Comparison of ENCODE assay signal across 7 cellular contexts in genomic region chr11:8593935-8594909, GRCh38. TPM values are rescaled to one million over a fixed set of nuclear protein-coding genes. Genes with fewer than 3 reads are reported as not detected.
DNase-seq lines count a peak whose midpoint lies in the region; ATAC-seq, FAIRE-seq and TF ChIP-seq lines count a peak whose summit lies in the region.

Gene STK33, minus strand, starts transcription at chr11:8594228. Its CDS starts 119,323 bp downstream, at chr11:8474905.

- H3K4me1 ChIP-seq in GM23338 (ENCODE audit: insufficient read depth) (peaks cover 23% of the 10 kb centered on the region; the same call in 1 of the 2 replicates), H1 (replicated peaks in 1 of 4; ENCODE audit: control insufficient read depth in 3 of 4, insufficient read depth in 4 of 4, low read length in 3 of 4) (peaks cover 0 to 10% (median 4%) of the 10 kb centered on the region in 4 experiments; a peak in 4 of 7 replicates), mononuclear cell (ENCODE audit: insufficient read depth, low read length) (peaks cover 7% of the 10 kb centered on the region)

- H3K4me1 Mint-ChIP-seq in GM23338, result peaks cover 20% of the 10 kb centered on the region

- H3K14ac ChIP-seq in H1 (ENCODE audit: insufficient read length), result peak within 1 kb of the TSS; percentile 35

- in situ Hi-C loops in GM13977 (cut with MboI; ENCODE audit: low pct_unique_long_range_greater_than_20kb, low sequenced_read_pairs, unreplicated experiment), result no loop called here

- no peak; a peak in 2 of 4 replicates for TF ChIP-seq RAD21 in H1 (IDR thresholded peaks at IDR 0.05 in 1 of 2, conservative IDR thresholded peaks at IDR 0.05 in 1 of 2; ENCODE audit: low read depth in 2 of 2, low read length in 2 of 2)

- peak within 1 kb of the TSS; percentile 89 for H3K4me3 Mint-ChIP-seq in GM23338

- H4K5ac ChIP-seq in H1 (ENCODE audit: insufficient read length, low read depth, low read length), result peak within 1 kb of the TSS; percentile 94

- H3K36me3 ChIP-seq in GM23338 (ENCODE audit: insufficient read depth) (no peaks in the 10 kb centered on the region), H1 (ENCODE audit: control insufficient read depth in 2 of 4, insufficient read depth in 4 of 4, low read length in 3 of 4) (no peaks in the 10 kb centered on the region)

- DNase-seq in GM13977 (ENCODE audit: low spot score), result peak; percentile 91
- DNase-seq in GM23338 (ENCODE audit: low spot score), result peak; percentile 87
- peak; percentile 28 for DNase-seq in LoVo (ENCODE audit: low spot score)
- peak; percentile 35 for DNase-seq in SKM-1 (lab: John Stamatoyannopoulos, UW; ENCODE audit: unreplicated experiment)
- DNase-seq in H1 (ENCODE audit: low read depth in 1 of 2, low spot score in 2 of 2), result peak; percentile 27 to 88
- peak in 34 of 49 donors; percentile 5 to 70 (median 18) for DNase-seq in substantia nigra (lab: John Stamatoyannopoulos, UW)

- peak within 1 kb of the TSS; percentile 88 for H4K91ac ChIP-seq in H1 (replicated peaks; ENCODE audit: insufficient read length, low read length)

- TF ChIP-seq POLR2A in H1 (IDR thresholded peaks at IDR 0.05; ENCODE audit: control extremely low read depth in 1 of 2, low read depth in 2 of 2, low read length in 2 of 2), result peak; percentile 54

- no peaks in the 10 kb centered on the region for H3F3A ChIP-seq in GM23338 (replicated peaks; ENCODE audit: low read depth)

- POLR2A ChIA-PET in H1 (lab: Charles Lee; ENCODE audit: partially characterized antibody), result interaction anchor here (0.8 to 2.6 kb wide), 9 partner anchors 10 to 236 kb away, joined by 3 to 24 read pairs (median 4); partner anchors contain the start of genes RPL27A and TRIM66

- no peak for FAIRE-seq in H1 (lab: Jason Lieb, UNC)

- peak within 1 kb of the TSS; percentile 93 for H3K18ac ChIP-seq in H1 (ENCODE audit: extremely low read depth, low read length)

- H3K79me1 ChIP-seq in H1 (ENCODE audit: low read depth, low read length), result no peaks in the 10 kb centered on the region; the same call in 1 of the 2 replicates

- H2BK15ac ChIP-seq in H1 (ENCODE audit: low read length), result peak within 1 kb of the TSS; percentile 61; the same call in 1 of the 2 replicates

- H3K27ac ChIP-seq in GM23338 (ENCODE audit: low read depth) (peak within 1 kb of the TSS; percentile 78; the same call in 1 of the 2 replicates), H1 (ENCODE audit: low read depth, low read length) (peak within 1 kb of the TSS; percentile 67), substantia nigra (ENCODE audit: low read depth, low read length, poor library complexity, severe bottlenecking) (no peak within 1 kb of the TSS)

- peak within 1 kb of the TSS in 3 of 4 experiments; percentile 67 to 77 (median 69); a peak in 6 of 7 replicates for H3K9ac ChIP-seq in H1 (replicated peaks in 1 of 4; ENCODE audit: extremely low read depth in 1 of 4, low read depth in 3 of 4, low read length in 3 of 4)

- peak within 1 kb of the TSS; percentile 90 for H3K27ac Mint-ChIP-seq in GM23338

- no peaks in the 10 kb centered on the region for H3K36me3 Mint-ChIP-seq in GM23338 (ENCODE audit: low read depth)

- H3K9me3 Mint-ChIP-seq in GM23338, result no peaks in the 10 kb centered on the region

- H2AK5ac ChIP-seq in H1 (ENCODE audit: low read depth, low read length), result no peak within 1 kb of the TSS

- H4K20me1 ChIP-seq in GM23338 (replicated peaks; ENCODE audit: insufficient read depth), result no peaks in the 10 kb centered on the region
- H4K20me1 ChIP-seq in H1 (replicated peaks in 1 of 2; ENCODE audit: control insufficient read depth in 1 of 2, insufficient read depth in 2 of 2, low read length in 2 of 2), result no peaks in the 10 kb centered on the region

- H2AFZ ChIP-seq in GM23338 (peak within 1 kb of the TSS; percentile 100), H1 (ENCODE audit: low read length) (peak within 1 kb of the TSS; percentile 97)

- H3K4me3 ChIP-seq in GM23338 (peak within 1 kb of the TSS; percentile 86), H1 (ENCODE audit: extremely low read depth in 1 of 4, insufficient read depth in 2 of 4, low read depth in 3 of 4, low read length in 4 of 4) (peak within 1 kb of the TSS; percentile 71 to 89 (median 84)), mononuclear cell (ENCODE audit: low read length) (peak within 1 kb of the TSS; percentile 38)

- CTCF ChIA-PET in H1 (lab: Charles Lee; ENCODE audit: partially characterized antibody), result interaction anchor here (0.5 to 3.1 kb wide), 4 partner anchors 10 to 371 kb away, joined by 3 to 15 read pairs (median 4); no protein-coding TSS in a partner anchor

- H3K9me2 ChIP-seq in GM23338 (ENCODE audit: insufficient read depth), result no peaks in the 10 kb centered on the region

- H2BK120ac ChIP-seq in H1 (replicated peaks; ENCODE audit: low read depth, low read length), result peak within 1 kb of the TSS; percentile 29

- TF ChIP-seq CTCF in GM13977 (IDR thresholded peaks at IDR 0.05; ENCODE audit: extremely low read depth, insufficient read depth, missing control alignments), result no peak
- no peak for TF ChIP-seq CTCF in GM23338 (conservative IDR thresholded peaks at IDR 0.05; ENCODE audit: low read depth in 2 of 2)
- no peak for TF ChIP-seq CTCF in H1 (IDR thresholded peaks at IDR 0.05; ENCODE audit: control extremely low read depth in 1 of 3, insufficient read depth in 1 of 3, low read depth in 1 of 3, low read length in 3 of 3)

- WGBS in H1 (ENCODE audit: extremely low coverage in 1 of 2, insufficient coverage in 1 of 2, insufficient read length in 1 of 2, insufficient replicate concordance in 2 of 2, low coverage in 1 of 2, low lambda C conversion rate in 2 of 2, missing lambda C conversion rate in 1 of 2), 2 experiments, result 4% methylated on average over 51 of the region's 55 CpGs; no CpG with 5 or more reads in 1 of the 2 experiments

- H3K23ac ChIP-seq in H1 (ENCODE audit: insufficient read length), result no peak within 1 kb of the TSS

- no peak within 1 kb of the TSS for H2BK20ac ChIP-seq in H1 (ENCODE audit: low read length)

- H3K79me2 ChIP-seq in GM23338 (replicated peaks; ENCODE audit: insufficient read depth), result peaks cover 5% of the 10 kb centered on the region
- H3K79me2 ChIP-seq in H1 (ENCODE audit: control insufficient read depth in 1 of 2, insufficient read depth in 2 of 2, low read length in 2 of 2), result 0 out of 4 replicates have a peak, but pooled peaks cover 0 to 12% of the 10 kb centered on the region in 2 experiments

- H4K8ac ChIP-seq in H1 (ENCODE audit: extremely low read depth, insufficient read depth, low read length), result peak within 1 kb of the TSS; percentile 94; the same call in 1 of the 2 replicates

- H3K27me3 ChIP-seq in GM23338 (ENCODE audit: insufficient read depth), result no peaks in the 10 kb centered on the region
- H3K27me3 ChIP-seq in H1 (replicated peaks in 1 of 4; ENCODE audit: control insufficient read depth in 3 of 4, extremely low read depth in 1 of 4, insufficient read depth in 3 of 4, low read length in 3 of 4), result no peaks in the 10 kb centered on the region
- H3K27me3 ChIP-seq in mononuclear cell (ENCODE audit: insufficient read depth, low read length), result peaks cover 21% of the 10 kb centered on the region

- TF ChIP-seq EP300 in H1 (IDR thresholded peaks at IDR 0.05; ENCODE audit: borderline replicate concordance in 1 of 2, low read depth in 2 of 2, low read length in 2 of 2), result no peak

- H3K4me2 ChIP-seq in GM23338 (peak within 1 kb of the TSS; percentile 94), H1 (ENCODE audit: insufficient read depth in 1 of 2, low read depth in 2 of 2, low read length in 2 of 2) (peak within 1 kb of the TSS; percentile 80 to 91)

- ATAC-seq in GM23338, result peak; percentile 96

- H3K23me2 ChIP-seq in H1 (ENCODE audit: low read depth, low read length), result peaks cover 10% of the 10 kb centered on the region

- peak within 1 kb of the TSS; percentile 71 for H3K4ac ChIP-seq in H1 (replicated peaks; ENCODE audit: insufficient read length, low read depth, low read length)

- peaks cover 6% of the 10 kb centered on the region for H3K27me3 Mint-ChIP-seq in GM23338 (ENCODE audit: insufficient read depth, low read depth, poor library complexity)

- H2BK5ac ChIP-seq in H1 (ENCODE audit: low read depth, low read length), result peak within 1 kb of the TSS; percentile 19; the same call in 1 of the 2 replicates

- H3K56ac ChIP-seq in H1 (replicated peaks; ENCODE audit: insufficient read length, low read depth, low read length), result peak within 1 kb of the TSS; percentile 62

- no peak within 1 kb of the TSS for H2BK12ac ChIP-seq in H1 (ENCODE audit: low read depth, low read length)

- H3K9me3 ChIP-seq in H1 (ENCODE audit: insufficient read depth in 2 of 2, low read depth in 1 of 2, low read length in 1 of 2) (no peaks in the 10 kb centered on the region), mononuclear cell (ENCODE audit: low read depth, low read length) (no peaks in the 10 kb centered on the region)

TF ChIP-seq in GM23338, 12 proteins besides CTCF, POLR2A, EP300 and RAD21:
- no peak for TF ChIP-seq STAT1 (IDR thresholded peaks at IDR 0.05; ENCODE audit: unreplicated experiment)
- peak; percentile 78 for TF ChIP-seq POLR2AphosphoS5 (IDR thresholded peaks at IDR 0.05; ENCODE audit: low read depth)

TF ChIP-seq in H1, 55 proteins besides CTCF, POLR2A, EP300 and RAD21 (continues in another document):
- peak; percentile 36; the same call in 1 of the 2 replicates for TF ChIP-seq RFX5 (IDR thresholded peaks at IDR 0.05; ENCODE audit: borderline replicate concordance, low read depth, low read length)

RNA-seq across cellular contexts. Expression of gene STK33, which starts in this region (rescaled TPM):
- 17.2 and 25.2 TPM in 2 replicates for total RNA-seq in GM23338 (2014; rRNA removed; shearing (Covaris generic))
- polyA plus RNA-seq in GM23338 (2016; fragmentation: Nextera tagmentation; extraction: Ambion mirVana) (12.9 and 18.2 TPM in 2 replicates), H1 (2011; rRNA removed) (7.0 and 8.8 TPM in 2 replicates)
- total RNA-seq in H1 (2021; fragmentation: NEBNext Ultra II Directional; extraction: Animal tissue kit (Norgen Biotek cat#: 25700)), result 16.0 and 25.1 TPM in 2 replicates
- 9.2 TPM for polyA plus RNA-seq in H1 (2011; cell fraction: cytosol; rRNA removed)
- polyA plus RNA-seq in H1 (2011; cell fraction: nucleus; rRNA removed), result 14.2 TPM
- polyA plus RNA-seq in H1 (2012, experiment 1 of 2), result 9.0 to 15.0 TPM (median 10.8 TPM) in 4 replicates
- polyA plus RNA-seq in H1 (2012, experiment 2 of 2), result 1.7 TPM
- polyA plus RNA-seq in H1 (2013, experiment 1 of 2), result 20.6 TPM
- 19.1 TPM for polyA plus RNA-seq in H1 (2013, experiment 2 of 2)
- polyA minus RNA-seq in H1 (2011; rRNA and poly(A)+ RNA removed), result 6.7 and 8.9 TPM in 2 replicates
- polyA minus RNA-seq in H1 (2011; cell fraction: cytosol; rRNA and poly(A)+ RNA removed), result 7.6 TPM
- polyA minus RNA-seq in H1 (2011; cell fraction: nucleus; rRNA and poly(A)+ RNA removed), result 27.0 TPM
- total RNA-seq in mononuclear cell, result 1.2 TPM

Comparison
In these comparisons a context has a peak if more than half of its experiments do, and no peak if none do; other contexts are left out.
1. DNase-seq: peak in every context shown above with its lines; median percentile 91 in GM13977; 87 in GM23338; 58 in H1; 35 in SKM-1; 28 in LoVo; 18 in substantia nigra.